25 cellular contexts compared by ENCODE assay signal in the genomic region with DNA sequence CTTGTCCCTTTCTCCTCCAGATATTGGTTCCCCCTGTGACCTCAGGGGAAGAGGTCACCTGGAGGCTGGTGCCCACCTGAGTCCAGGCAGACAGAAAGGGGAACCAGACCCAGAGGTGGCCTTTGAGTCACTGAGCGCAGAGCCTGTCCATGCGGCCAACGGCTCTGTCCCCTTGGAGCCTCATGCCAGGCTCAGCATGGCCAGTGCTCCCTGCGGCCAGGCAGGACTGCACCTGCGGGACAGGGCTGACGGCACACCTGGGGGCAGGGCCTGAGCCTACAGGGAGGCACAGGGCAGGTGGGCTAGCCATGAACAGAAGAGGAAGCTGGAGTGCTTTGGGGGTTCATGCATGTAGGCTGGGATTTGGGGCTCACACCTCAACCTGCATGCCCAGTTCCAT. TPM values are rescaled to one million over a fixed set of nuclear protein-coding genes. Genes with fewer than 3 reads are reported as not detected.
DNase-seq lines count a peak whose midpoint lies in the region; ATAC-seq and TF ChIP-seq lines count a peak whose summit lies in the region.
"Had no signal": no experiment of that assay in that cellular context is flagged by ENCODE, and none has a peak within 500 bp of the region (broad histone marks: within the 10 kb centered on the region; RNA-seq: fewer than 3 reads in every experiment).

No MANE protein-coding gene starts in this region.

- no peaks in the 10 kb centered on the region for H3K9me3 Mint-ChIP-seq in activated T-cell treated with anti-CD3 and anti-CD28 coated beads, Interleukin-2, amount 50 U/mL, for 4 hours
- H3K9me3 Mint-ChIP-seq in dendritic cell treated with granulocyte-macrophage colony-stimulating factor and Interleukin-4, amounts not matched to agents 40 ng/mL and 50 ng/mL, for 4 days: no peaks in the 10 kb centered on the region
- no peaks in the 10 kb centered on the region for H3K9me3 Mint-ChIP-seq in stimulated activated effector memory CD8-positive, alpha-beta T cell treated with anti-CD3 and anti-CD28 coated beads, Interleukin-12 subunit alpha, Interleukin-12 subunit beta, amount 100 ng/mL, for 72 hours
- H3K9me3 Mint-ChIP-seq: neural crest cell had no signal

- H3K27me3 ChIP-seq in foreskin keratinocyte: no peaks in the 10 kb centered on the region
- H3K27me3 ChIP-seq: dorsolateral prefrontal cortex had no signal

- H3K4me1 ChIP-seq in foreskin keratinocyte: no peaks in the 10 kb centered on the region

- no peak for TF ChIP-seq CTCF in foreskin keratinocyte (conservative IDR thresholded peaks at IDR 0.05)

- H3K27me3 Mint-ChIP-seq in activated T-cell treated with anti-CD3 and anti-CD28 coated beads, Interleukin-2, amount 50 U/mL, for 4 hours (ENCODE audit: low read depth): no peaks in the 10 kb centered on the region
- H3K27me3 Mint-ChIP-seq in T-helper 17 cell: no peaks in the 10 kb centered on the region
- peaks cover 2% of the 10 kb centered on the region for H3K27me3 Mint-ChIP-seq in dendritic cell treated with granulocyte-macrophage colony-stimulating factor and Interleukin-4, amounts not matched to agents 40 ng/mL and 50 ng/mL, for 4 days

- H3K27ac ChIP-seq in foreskin keratinocyte: no peak overlapping the region
- H3K27ac ChIP-seq: dorsolateral prefrontal cortex had no signal

- peaks cover 14% of the 10 kb centered on the region for H3K36me3 Mint-ChIP-seq in activated T-cell treated with anti-CD3 and anti-CD28 coated beads, Interleukin-2, amount 50 U/mL, for 4 hours (ENCODE audit: insufficient read depth)
- peaks cover 8% of the 10 kb centered on the region for H3K36me3 Mint-ChIP-seq in T-helper 17 cell (ENCODE audit: low read depth)
- H3K36me3 Mint-ChIP-seq in dendritic cell treated with granulocyte-macrophage colony-stimulating factor and Interleukin-4, amounts not matched to agents 40 ng/mL and 50 ng/mL, for 4 days (ENCODE audit: low read depth): peaks cover 87% of the 10 kb centered on the region
- peaks cover 75% of the 10 kb centered on the region for H3K36me3 Mint-ChIP-seq in stimulated activated effector memory CD8-positive, alpha-beta T cell treated with anti-CD3 and anti-CD28 coated beads, Interleukin-12 subunit alpha, Interleukin-12 subunit beta, amount 100 ng/mL, for 72 hours

- intact Hi-C loops in dendritic cell treated with granulocyte-macrophage colony-stimulating factor and Interleukin-4, amounts not matched to agents 40 ng/mL and 50 ng/mL, for 4 days (cut with micrococcal nuclease): no loop called here

- peaks cover 39% of the 10 kb centered on the region for H3K4me1 Mint-ChIP-seq in activated T-cell treated with anti-CD3 and anti-CD28 coated beads, Interleukin-2, amount 50 U/mL, for 4 hours (ENCODE audit: low read depth)
- H3K4me1 Mint-ChIP-seq in T-helper 17 cell: peaks cover 30% of the 10 kb centered on the region
- peaks cover 65% of the 10 kb centered on the region for H3K4me1 Mint-ChIP-seq in dendritic cell treated with granulocyte-macrophage colony-stimulating factor and Interleukin-4, amounts not matched to agents 40 ng/mL and 50 ng/mL, for 4 days (ENCODE audit: low read depth)
- H3K4me1 Mint-ChIP-seq in stimulated activated effector memory CD8-positive, alpha-beta T cell treated with anti-CD3 and anti-CD28 coated beads, Interleukin-12 subunit alpha, Interleukin-12 subunit beta, amount 100 ng/mL, for 72 hours: peaks cover 62% of the 10 kb centered on the region

- DNase-seq in activated T-cell treated with anti-CD3 and anti-CD28 coated beads, Interleukin-2, amount 50 U/mL, for 4 hours: no peak
- no peak for DNase-seq in activated T-cell treated with anti-CD3 and anti-CD28 coated beads, Interleukin-2, amount 50 U/mL, for 48 hours
- no peak for DNase-seq in T-helper 17 cell
- no peak for DNase-seq in stimulated activated effector memory CD8-positive, alpha-beta T cell treated with anti-CD3 and anti-CD28 coated beads, Interleukin-12 subunit alpha, Interleukin-12 subunit beta, amount 100 ng/mL, for 72 hours (ENCODE audit: low spot score in 2 of 2)
- DNase-seq in foreskin keratinocyte: no peak
- DNase-seq in cerebellar nuclear complex (lab: John Stamatoyannopoulos, UW): no peak
- DNase-seq: DMS79 treated with DMSO at 0.1 percent for 48 hours; HCEC 1CT; IMR-90; left cardiac atrium; NCI-H146; NCI-H2171; NCI-H69; OCI-M1; SHP77; small intestine; stimulated activated CD4-positive, alpha-beta T cell treated with anti-CD3 and anti-CD28 coated beads, Interleukin-2, amount 100 ng/mL, for 48 hours; substantia nigra had no signal

- H3K4me3 Mint-ChIP-seq in activated T-cell treated with anti-CD3 and anti-CD28 coated beads, Interleukin-2, amount 50 U/mL, for 4 hours: peak overlapping the region; percentile 99
- H3K4me3 Mint-ChIP-seq in T-helper 17 cell: peak overlapping the region; percentile 71
- peak overlapping the region; percentile 84 for H3K4me3 Mint-ChIP-seq in dendritic cell treated with granulocyte-macrophage colony-stimulating factor and Interleukin-4, amounts not matched to agents 40 ng/mL and 50 ng/mL, for 4 days
- H3K4me3 Mint-ChIP-seq in stimulated activated effector memory CD8-positive, alpha-beta T cell treated with anti-CD3 and anti-CD28 coated beads, Interleukin-12 subunit alpha, Interleukin-12 subunit beta, amount 100 ng/mL, for 72 hours: peak overlapping the region; percentile 99
- H3K4me3 Mint-ChIP-seq: neural crest cell had no signal

- ATAC-seq in activated T-cell treated with anti-CD3 and anti-CD28 coated beads, Interleukin-2, amount 50 U/mL, for 4 hours: no peak
- ATAC-seq in T-helper 17 cell (no peak), foreskin keratinocyte (no peak), HG02588 (IDR thresholded peaks at IDR 0.05; ENCODE audit: unreplicated experiment) (no peak)
- no peak for ATAC-seq in stimulated activated effector memory CD8-positive, alpha-beta T cell treated with anti-CD3 and anti-CD28 coated beads, Interleukin-12 subunit alpha, Interleukin-12 subunit beta, amount 100 ng/mL, for 72 hours
- ATAC-seq: left cardiac atrium had no signal

- H3K27ac Mint-ChIP-seq in T-helper 17 cell: peak overlapping the region; percentile 98
- H3K27ac Mint-ChIP-seq in dendritic cell treated with granulocyte-macrophage colony-stimulating factor and Interleukin-4, amounts not matched to agents 40 ng/mL and 50 ng/mL, for 4 days: peak overlapping the region; percentile 38
- peak overlapping the region; percentile 99 for H3K27ac Mint-ChIP-seq in stimulated activated effector memory CD8-positive, alpha-beta T cell treated with anti-CD3 and anti-CD28 coated beads, Interleukin-12 subunit alpha, Interleukin-12 subunit beta, amount 100 ng/mL, for 72 hours

- H3K9me3 ChIP-seq in T-helper 17 cell (ENCODE audit: control insufficient read depth, low read length, poor library complexity, severe bottlenecking): no peaks in the 10 kb centered on the region

RNA-seq across cellular contexts. Expression of a gene that starts 2.7 kb away (rescaled TPM):
- 100 to 1,000 TPM in 2 of 3 donors, 10 to 100 TPM in 1; 99.3 to 164 (median 114) TPM for total RNA-seq in activated T-cell treated with anti-CD3 and anti-CD28 coated beads, Interleukin-2, amount 50 U/mL, for 4 hours
- 100 to 1,000 TPM; 179 to 212 TPM for total RNA-seq in T-helper 17 cell
- 11.4 and 13.0 TPM in 2 replicates for total RNA-seq in foreskin keratinocyte
- 16.4 and 18.0 TPM in 2 replicates for polyA plus RNA-seq in foreskin keratinocyte

RNA-seq across cellular contexts. Expression of a gene that starts 27.7 kb away (rescaled TPM):
- 10 to 100 TPM; 33.8 to 42.3 (median 40.8) TPM for total RNA-seq in activated T-cell treated with anti-CD3 and anti-CD28 coated beads, Interleukin-2, amount 50 U/mL, for 4 hours
- total RNA-seq in T-helper 17 cell (10 to 100 TPM; 17.6 to 18.5 TPM), foreskin keratinocyte (22.4 and 25.2 TPM in 2 replicates)
- polyA plus RNA-seq in foreskin keratinocyte: 24.6 and 26.4 TPM in 2 replicates

RNA-seq across cellular contexts. Expression of a gene that starts 28.8 kb away (rescaled TPM):
- not detected for total RNA-seq in activated T-cell treated with anti-CD3 and anti-CD28 coated beads, Interleukin-2, amount 50 U/mL, for 4 hours
- not detected for total RNA-seq in T-helper 17 cell
- total RNA-seq in foreskin keratinocyte: 0.85 and 1.5 TPM in 2 replicates
- polyA plus RNA-seq in foreskin keratinocyte: 0.54 and 0.91 TPM in 2 replicates
- total RNA-seq: epithelial cell of proximal tubule, IMR-90, MCF 10A, pulmonary artery endothelial cell had no signal
- polyA plus RNA-seq: IMR-90 had no signal

RNA-seq across cellular contexts. Expression of a gene that starts 32.5 kb away (rescaled TPM):
- 10 to 100 TPM; 38.4 to 40.5 (median 40.0) TPM for total RNA-seq in activated T-cell treated with anti-CD3 and anti-CD28 coated beads, Interleukin-2, amount 50 U/mL, for 4 hours
- total RNA-seq in T-helper 17 cell (10 to 100 TPM; 47.9 to 53.5 TPM), foreskin keratinocyte (24.5 and 25.5 TPM in 2 replicates)
- polyA plus RNA-seq in foreskin keratinocyte: 16.6 and 19.4 TPM in 2 replicates

Comparison
In these comparisons a context has a peak if more than half of its experiments do, and no peak if none do; other contexts are left out.
1. H3K27ac Mint-ChIP-seq: peak in every context shown above with its lines; median percentile 99 in stimulated activated effector memory CD8-positive, alpha-beta T cell treated with anti-CD3 and anti-CD28 coated beads, Interleukin-12 subunit alpha, Interleukin-12 subunit beta, amount 100 ng/mL, for 72 hours; 98 in T-helper 17 cell; 38 in dendritic cell treated with granulocyte-macrophage colony-stimulating factor and Interleukin-4, amounts not matched to agents 40 ng/mL and 50 ng/mL, for 4 days.